Comparison of ENCODE assay signal across 30 cellular contexts in genomic region chr1:183830389-183830788, GRCh38.
"Had no signal": no experiment of that assay in that cellular context is flagged by ENCODE, and none has a peak within 500 bp of the region (broad histone marks: within the 10 kb centered on the region; RNA-seq: fewer than 3 reads in every experiment).

No MANE protein-coding gene starts in this region.

- H3K4me1 ChIP-seq: colonic mucosa, psoas muscle had no signal

- DNase-seq: activated CD4-positive, alpha-beta T cell treated with anti-CD3 and anti-CD28 coated beads, Interleukin-2, amount 10 ng/mL, durations not matched to agents 7 days and 5 days; activated CD4-positive, CD25-positive, alpha-beta regulatory T cell treated with anti-CD3 and anti-CD28 coated beads, Interleukin-2, amount 50 U/mL, for 72 hours; activated CD8-positive, alpha-beta memory T cell treated with anti-CD3 and anti-CD28 coated beads, Interleukin-2, amount 10 ng/mL, durations not matched to agents 7 days and 5 days; activated CD8-positive, alpha-beta T cell treated with anti-CD3 and anti-CD28 coated beads for 36 hours; activated effector memory CD4-positive, alpha-beta T cell treated with anti-CD3 and anti-CD28 coated beads, Interleukin-2, amount 50 U/mL, for 16 hours; activated naive CD4-positive, alpha-beta T cell treated with anti-CD3 and anti-CD28 coated beads, Interleukin-2, amount 10 ng/mL, durations not matched to agents 7 days and 5 days; activated T-cell treated with anti-CD3 and anti-CD28 coated beads for 4 hours; aorta; colonic mucosa; heart left ventricle; islet precursor cell; natural killer cell; ovary; psoas muscle; right cardiac atrium; stimulated activated CD4-positive, alpha-beta T cell treated with anti-CD3 and anti-CD28 coated beads, Interleukin-12 subunit alpha, Interleukin-12 subunit beta, amount 100 ng/mL, for 4 hours; stimulated activated naive CD8-positive, alpha-beta T cell treated with anti-CD3 and anti-CD28 coated beads, Interleukin-15, amount 100 ng/mL, for 72 hours; T-helper 1 cell; WERI-Rb-1 had no signal

- H3K4me1 Mint-ChIP-seq: activated CD4-positive, alpha-beta T cell treated with anti-CD3 and anti-CD28 coated beads, Interleukin-2, amount 10 ng/mL, durations not matched to agents 7 days and 5 days; activated CD8-positive, alpha-beta memory T cell treated with anti-CD3 and anti-CD28 coated beads, Interleukin-2, amount 10 ng/mL, durations not matched to agents 7 days and 5 days; activated naive CD4-positive, alpha-beta T cell treated with anti-CD3 and anti-CD28 coated beads, Interleukin-2, amount 10 ng/mL, durations not matched to agents 7 days and 5 days; central memory CD8-positive, alpha-beta T cell; natural killer cell; stimulated activated naive CD8-positive, alpha-beta T cell treated with anti-CD3 and anti-CD28 coated beads, Interleukin-15, amount 100 ng/mL, for 72 hours had no signal

- H3K27ac ChIP-seq: colonic mucosa, neutrophil, ovary, psoas muscle, thoracic aorta, vagina, WERI-Rb-1 had no signal

- H3K4me3 Mint-ChIP-seq: activated CD4-positive, alpha-beta T cell treated with anti-CD3 and anti-CD28 coated beads, Interleukin-2, amount 10 ng/mL, durations not matched to agents 7 days and 5 days; activated CD8-positive, alpha-beta memory T cell treated with anti-CD3 and anti-CD28 coated beads, Interleukin-2, amount 10 ng/mL, durations not matched to agents 7 days and 5 days; activated CD8-positive, alpha-beta T cell treated with anti-CD3 and anti-CD28 coated beads for 36 hours; activated naive CD4-positive, alpha-beta T cell treated with anti-CD3 and anti-CD28 coated beads, Interleukin-2, amount 10 ng/mL, durations not matched to agents 7 days and 5 days; brain; central memory CD8-positive, alpha-beta T cell; mesothelial cell of epicardium; natural killer cell; stimulated activated naive CD8-positive, alpha-beta T cell treated with anti-CD3 and anti-CD28 coated beads, Interleukin-15, amount 100 ng/mL, for 72 hours; type B pancreatic cell had no signal

- H3K36me3 ChIP-seq: colonic mucosa, esophagus muscularis mucosa, gastroesophageal sphincter, neutrophil, ovary, thoracic aorta, vagina, WERI-Rb-1 had no signal

- H3K4me3 ChIP-seq: colonic mucosa, esophagus muscularis mucosa, gastroesophageal sphincter, heart left ventricle, lung, ovary, psoas muscle, thoracic aorta, vagina had no signal

- H3K27ac Mint-ChIP-seq: activated CD4-positive, alpha-beta T cell treated with anti-CD3 and anti-CD28 coated beads, Interleukin-2, amount 10 ng/mL, durations not matched to agents 7 days and 5 days; activated CD8-positive, alpha-beta memory T cell treated with anti-CD3 and anti-CD28 coated beads, Interleukin-2, amount 10 ng/mL, durations not matched to agents 7 days and 5 days; activated CD8-positive, alpha-beta T cell treated with anti-CD3 and anti-CD28 coated beads for 36 hours; activated naive CD4-positive, alpha-beta T cell treated with anti-CD3 and anti-CD28 coated beads, Interleukin-2, amount 10 ng/mL, durations not matched to agents 7 days and 5 days; mesothelial cell of epicardium; natural killer cell; stimulated activated naive CD8-positive, alpha-beta T cell treated with anti-CD3 and anti-CD28 coated beads, Interleukin-15, amount 100 ng/mL, for 72 hours; type B pancreatic cell had no signal

- H3K27me3 ChIP-seq: colonic mucosa, esophagus muscularis mucosa, gastroesophageal sphincter, heart left ventricle, neutrophil, ovary, vagina had no signal

- ATAC-seq: activated CD8-positive, alpha-beta memory T cell treated with anti-CD3 and anti-CD28 coated beads, Interleukin-2, amount 10 ng/mL, durations not matched to agents 7 days and 5 days; activated CD8-positive, alpha-beta T cell treated with anti-CD3 and anti-CD28 coated beads for 36 hours; gastroesophageal sphincter; heart left ventricle; left lobe of liver; natural killer cell; psoas muscle; right cardiac atrium; stimulated activated naive CD8-positive, alpha-beta T cell treated with anti-CD3 and anti-CD28 coated beads, Interleukin-15, amount 100 ng/mL, for 72 hours had no signal

- H3K27me3 Mint-ChIP-seq: activated CD4-positive, alpha-beta T cell treated with anti-CD3 and anti-CD28 coated beads, Interleukin-2, amount 10 ng/mL, durations not matched to agents 7 days and 5 days; activated CD8-positive, alpha-beta memory T cell treated with anti-CD3 and anti-CD28 coated beads, Interleukin-2, amount 10 ng/mL, durations not matched to agents 7 days and 5 days; activated CD8-positive, alpha-beta T cell treated with anti-CD3 and anti-CD28 coated beads for 36 hours; activated naive CD4-positive, alpha-beta T cell treated with anti-CD3 and anti-CD28 coated beads, Interleukin-2, amount 10 ng/mL, durations not matched to agents 7 days and 5 days; brain; central memory CD8-positive, alpha-beta T cell; stimulated activated naive CD8-positive, alpha-beta T cell treated with anti-CD3 and anti-CD28 coated beads, Interleukin-15, amount 100 ng/mL, for 72 hours; type B pancreatic cell had no signal

- H3K9me3 Mint-ChIP-seq: activated CD4-positive, alpha-beta T cell treated with anti-CD3 and anti-CD28 coated beads, Interleukin-2, amount 10 ng/mL, durations not matched to agents 7 days and 5 days; activated CD8-positive, alpha-beta T cell treated with anti-CD3 and anti-CD28 coated beads for 36 hours; activated naive CD4-positive, alpha-beta T cell treated with anti-CD3 and anti-CD28 coated beads, Interleukin-2, amount 10 ng/mL, durations not matched to agents 7 days and 5 days; brain; central memory CD8-positive, alpha-beta T cell; mesothelial cell of epicardium; natural killer cell; stimulated activated naive CD8-positive, alpha-beta T cell treated with anti-CD3 and anti-CD28 coated beads, Interleukin-15, amount 100 ng/mL, for 72 hours; type B pancreatic cell had no signal

- H3K36me3 Mint-ChIP-seq: activated naive CD4-positive, alpha-beta T cell treated with anti-CD3 and anti-CD28 coated beads, Interleukin-2, amount 10 ng/mL, durations not matched to agents 7 days and 5 days; natural killer cell had no signal
